In the genomic region with DNA sequence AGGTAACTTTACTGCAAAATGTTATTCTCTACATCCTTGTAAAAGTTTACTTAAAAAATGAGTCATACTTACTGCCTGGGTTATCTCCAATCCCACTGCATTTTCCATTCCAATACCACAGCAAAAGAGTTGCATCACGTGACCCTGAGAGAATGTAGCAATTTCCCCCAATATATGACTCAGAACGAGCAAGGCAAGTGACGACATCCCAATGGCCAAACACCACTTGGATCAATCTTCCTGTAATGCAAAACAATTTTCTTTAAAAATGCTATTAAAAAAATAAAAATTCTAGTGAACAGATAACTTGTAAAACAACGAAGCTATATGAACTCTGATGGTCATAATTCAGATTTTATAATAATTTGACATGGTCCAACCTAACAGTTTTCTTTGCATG, we compare ENCODE assay signal across 8 cellular contexts.
DNase-seq lines count a peak whose midpoint lies in the region; ATAC-seq and TF ChIP-seq lines count a peak whose summit lies in the region.

No MANE protein-coding gene starts in this region.

- H3K9me3 ChIP-seq in left ventricle myocardium inferior (replicated peaks), result no peaks in the 10 kb centered on the region

- H3K4me1 ChIP-seq in left ventricle myocardium inferior, result no peaks in the 10 kb centered on the region

- H3K4me3 Mint-ChIP-seq in activated naive CD8-positive, alpha-beta T cell, result no peak overlapping the region
- H3K4me3 Mint-ChIP-seq in immature natural killer cell, result no peak overlapping the region

- peaks cover 4% of the 10 kb centered on the region for H3K36me3 Mint-ChIP-seq in activated naive CD8-positive, alpha-beta T cell
- H3K36me3 Mint-ChIP-seq in immature natural killer cell, result peaks cover 3 to 7% (median 3%) of the 10 kb centered on the region in 3 donors

- H3K27me3 Mint-ChIP-seq in activated naive CD8-positive, alpha-beta T cell, result no peaks in the 10 kb centered on the region
- no peaks in the 10 kb centered on the region for H3K27me3 Mint-ChIP-seq in immature natural killer cell (ENCODE audit: low read depth in 3 of 3)

- H3K27ac ChIP-seq in left ventricle myocardium inferior (replicated peaks), result no peak overlapping the region

- ATAC-seq in GM21786 (IDR thresholded peaks at IDR 0.05; ENCODE audit: unreplicated experiment), result no peak

- peak overlapping the region; percentile 64 for H3K27ac Mint-ChIP-seq in activated naive CD8-positive, alpha-beta T cell
- H3K27ac Mint-ChIP-seq in immature natural killer cell, result no peak overlapping the region

- intact Hi-C loops in left ventricle myocardium inferior (cut with micrococcal nuclease), result loop anchor here (10.0 kb wide), 1 partner anchor 562 kb away; no protein-coding TSS in a partner anchor

- DNase-seq in AG09309 (ENCODE audit: low read depth) (peak; percentile 90), M059J (ENCODE audit: low read depth) (peak; percentile 93), kidney tubule cell (ENCODE audit: low spot score) (peak; percentile 92), immature natural killer cell (no peak), left ventricle myocardium inferior (no peak), middle frontal gyrus (ENCODE audit: extremely low spot score, low spot score) (no peak)

- H3K4me3 ChIP-seq in AG09309 (ENCODE audit: control insufficient read depth, low read depth, low read length) (no peak overlapping the region), left ventricle myocardium inferior (no peak overlapping the region)

- H3K9me3 Mint-ChIP-seq in activated naive CD8-positive, alpha-beta T cell (ENCODE audit: low read depth), result no peaks in the 10 kb centered on the region
- no peaks in the 10 kb centered on the region for H3K9me3 Mint-ChIP-seq in immature natural killer cell

- H3K36me3 ChIP-seq in left ventricle myocardium inferior, result no peaks in the 10 kb centered on the region

- H3K27me3 ChIP-seq in left ventricle myocardium inferior (ENCODE audit: low read depth), result no peaks in the 10 kb centered on the region

- TF ChIP-seq CTCF in AG09309 (IDR thresholded peaks at IDR 0.05; ENCODE audit: control insufficient read depth, insufficient read depth, low read depth, low read length, missing control alignments) (no peak), left ventricle myocardium inferior (IDR thresholded peaks at IDR 0.05; ENCODE audit: borderline replicate concordance) (no peak)

- peaks cover 10% of the 10 kb centered on the region for H3K4me1 Mint-ChIP-seq in activated naive CD8-positive, alpha-beta T cell (ENCODE audit: low read depth)
- H3K4me1 Mint-ChIP-seq in immature natural killer cell, result peaks cover 0 to 4% of the 10 kb centered on the region in 2 donors

Comparison
In these comparisons a context has a peak if more than half of its experiments do, and no peak if none do; other contexts are left out.
1. DNase-seq: peak in AG09309 (single experiment), M059J (single experiment) and kidney tubule cell (single experiment); none in immature natural killer cell (0 of 3), left ventricle myocardium inferior (single experiment) and middle frontal gyrus (single experiment).